Comparison of ENCODE assay signal across 1 cellular context in the genomic region with DNA sequence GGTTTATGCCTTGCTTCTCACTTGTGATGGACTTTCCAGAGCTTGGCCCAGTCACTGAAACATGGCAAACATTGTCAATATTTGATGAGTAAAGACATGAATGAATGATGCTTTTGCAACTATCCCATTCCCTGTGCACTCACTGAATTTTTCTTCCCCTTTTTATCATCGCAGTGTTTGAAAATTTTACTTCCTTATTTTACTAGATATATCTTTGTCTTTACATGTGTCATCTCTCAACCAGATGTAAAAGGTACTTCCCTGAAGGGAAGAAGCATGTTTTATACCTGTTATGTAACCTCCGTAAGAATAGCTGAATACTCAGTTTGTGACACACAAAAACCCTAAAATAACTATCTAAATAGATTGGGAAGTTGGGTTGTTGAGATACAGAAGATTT.
A peak's percentile ranks its signal among the peaks of the same experiment; 100 is the strongest.
TF ChIP-seq lines count a peak whose summit lies in the region.

No MANE protein-coding gene starts in this region.

TF ChIP-seq in GM12878, 131 proteins besides CTCF, POLR2A, EP300 and RAD21 (continued from another document):
- TF ChIP-seq, protein P1, sequence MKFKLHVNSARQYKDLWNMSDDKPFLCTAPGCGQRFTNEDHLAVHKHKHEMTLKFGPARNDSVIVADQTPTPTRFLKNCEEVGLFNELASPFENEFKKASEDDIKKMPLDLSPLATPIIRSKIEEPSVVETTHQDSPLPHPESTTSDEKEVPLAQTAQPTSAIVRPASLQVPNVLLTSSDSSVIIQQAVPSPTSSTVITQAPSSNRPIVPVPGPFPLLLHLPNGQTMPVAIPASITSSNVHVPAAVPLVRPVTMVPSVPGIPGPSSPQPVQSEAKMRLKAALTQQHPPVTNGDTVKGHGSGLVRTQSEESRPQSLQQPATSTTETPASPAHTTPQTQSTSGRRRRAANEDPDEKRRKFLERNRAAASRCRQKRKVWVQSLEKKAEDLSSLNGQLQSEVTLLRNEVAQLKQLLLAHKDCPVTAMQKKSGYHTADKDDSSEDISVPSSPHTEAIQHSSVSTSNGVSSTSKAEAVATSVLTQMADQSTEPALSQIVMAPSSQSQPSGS (IDR thresholded peaks at IDR 0.05; ENCODE audit: low read length), result 0 out of 2 replicates have a peak, but pooled peaks have one; percentile 27
- TF ChIP-seq IKZF1 (conservative IDR thresholded peaks at IDR 0.05) (peak; percentile 52; the same call in 1 of the 2 replicates), IKZF2 (IDR thresholded peaks at IDR 0.05) (peak; percentile 58 to 77)
